Comparison of ENCODE assay signal across 8 cellular contexts in genomic region chr5:52988335-52989024, GRCh38. TPM values are rescaled to one million over a fixed set of nuclear protein-coding genes. Genes with fewer than 3 reads are reported as not detected.
DNase-seq lines count a peak whose midpoint lies in the region; ATAC-seq, FAIRE-seq and TF ChIP-seq lines count a peak whose summit lies in the region.

No MANE protein-coding gene starts in this region.

- H2BK15ac ChIP-seq in H9 (ENCODE audit: low read depth, low read length), result no peak overlapping the region

- H3K56ac ChIP-seq in H9 (ENCODE audit: insufficient read length, low read depth, low read length), result no peak overlapping the region

- no peaks in the 10 kb centered on the region for H3K36me3 Mint-ChIP-seq in H9 (ENCODE audit: insufficient read depth in 1 of 3, low read depth in 3 of 3)
- peaks cover 13% of the 10 kb centered on the region for H3K36me3 Mint-ChIP-seq in activated T-helper 1 cell treated with anti-CD3 and anti-CD28 coated beads, Interleukin-12 subunit alpha, Interleukin-12 subunit beta, Interleukin-2, Interleukin-4 antibody, amounts not matched to agents 30 ng/mL and 10 ng/mL and 1 ng/mL, durations not matched to agents 14 hours and 24 hours and 36 hours (ENCODE audit: low read depth)

- POLR2A ChIA-PET in A549 (lab: Yijun Ruan, JAX), result interaction anchor here (0.6 to 4.4 kb wide), 8 partner anchors 11 to 189 kb away, joined by 3 to 25 read pairs (median 4); no protein-coding TSS in a partner anchor

- TF ChIP-seq EP300 in A549 (IDR thresholded peaks at IDR 0.05), result no peak

- H3K36me3 ChIP-seq in right atrium auricular region, result no peaks in the 10 kb centered on the region

- DNase-seq in A549 (ENCODE audit: low read depth in 1 of 2, low spot score in 1 of 2) (peak in 1 of 2 experiments; percentile 10), H9 (no peak), right atrium auricular region (ENCODE audit: low spot score) (no peak), GM19240 (ENCODE audit: insufficient read length, low spot score) (no peak)
- DNase-seq in activated T-helper 1 cell treated with anti-CD3 and anti-CD28 coated beads, Interleukin-12 subunit alpha, Interleukin-12 subunit beta, Interleukin-2, Interleukin-4 antibody, amounts not matched to agents 30 ng/mL and 10 ng/mL and 1 ng/mL, durations not matched to agents 14 hours and 24 hours and 36 hours (ENCODE audit: low spot score), result no peak
- no peak for DNase-seq in NK-92 treated with Interleukin-12 subunit alpha and Interleukin-12 subunit beta, amount 100 ng/mL, for 24 hours (lab: John Stamatoyannopoulos, UW)

- H3T11ph ChIP-seq in H9 (ENCODE audit: low read length), result no peak overlapping the region

- no peaks in the 10 kb centered on the region for H4K20me1 ChIP-seq in H9 (ENCODE audit: control insufficient read depth, insufficient read depth, insufficient read length)

- no peaks in the 10 kb centered on the region for H3K79me1 ChIP-seq in H9 (ENCODE audit: insufficient read depth, low read depth, low read length, poor library complexity, severe bottlenecking)

- no peak overlapping the region for H2BK12ac ChIP-seq in H9 (ENCODE audit: insufficient read length, low read depth, low read length)

- no peak overlapping the region for H3K18ac ChIP-seq in H9 (ENCODE audit: insufficient read length, low read depth, low read length)

- no peak overlapping the region for H3K14ac ChIP-seq in H9 (ENCODE audit: insufficient read depth, low read length)

- peaks cover 6 to 20% of the 10 kb centered on the region in 2 experiments for H3K4me1 Mint-ChIP-seq in H9
- H3K4me1 Mint-ChIP-seq in activated T-helper 1 cell treated with anti-CD3 and anti-CD28 coated beads, Interleukin-12 subunit alpha, Interleukin-12 subunit beta, Interleukin-2, Interleukin-4 antibody, amounts not matched to agents 30 ng/mL and 10 ng/mL and 1 ng/mL, durations not matched to agents 14 hours and 24 hours and 36 hours (ENCODE audit: low read depth), result peaks cover 42% of the 10 kb centered on the region

- no peaks in the 10 kb centered on the region for H3K79me2 ChIP-seq in H9 (ENCODE audit: insufficient read depth, low read length)

- no peak overlapping the region for H2AFZ ChIP-seq in H9 (ENCODE audit: low read length)

- no peak for TF ChIP-seq POLR2A in A549 (IDR thresholded peaks at IDR 0.05; ENCODE audit: low read length)

- peaks cover 14% of the 10 kb centered on the region for H3K23me2 ChIP-seq in H9 (ENCODE audit: insufficient read length, low read depth, low read length, poor library complexity, severe bottlenecking)

- no peaks in the 10 kb centered on the region for H3K9me3 ChIP-seq in A549
- no peaks in the 10 kb centered on the region for H3K9me3 ChIP-seq in H9 (ENCODE audit: control insufficient read depth, low read depth, low read length)
- H3K9me3 ChIP-seq in right atrium auricular region, result no peaks in the 10 kb centered on the region

- H3K9me3 Mint-ChIP-seq in H9, result no peaks in the 10 kb centered on the region; a peak in 1 of 5 replicates
- no peaks in the 10 kb centered on the region for H3K9me3 Mint-ChIP-seq in activated T-helper 1 cell treated with anti-CD3 and anti-CD28 coated beads, Interleukin-12 subunit alpha, Interleukin-12 subunit beta, Interleukin-2, Interleukin-4 antibody, amounts not matched to agents 30 ng/mL and 10 ng/mL and 1 ng/mL, durations not matched to agents 14 hours and 24 hours and 36 hours

- TF ChIP-seq RAD21 in A549 (conservative IDR thresholded peaks at IDR 0.05 in 1 of 2, IDR thresholded peaks at IDR 0.05 in 1 of 2), result no peak

- H3K27ac Mint-ChIP-seq in H9, result no peak overlapping the region
- peak overlapping the region; percentile 82 for H3K27ac Mint-ChIP-seq in activated T-helper 1 cell treated with anti-CD3 and anti-CD28 coated beads, Interleukin-12 subunit alpha, Interleukin-12 subunit beta, Interleukin-2, Interleukin-4 antibody, amounts not matched to agents 30 ng/mL and 10 ng/mL and 1 ng/mL, durations not matched to agents 14 hours and 24 hours and 36 hours

- no peak overlapping the region for H3K9ac ChIP-seq in H9 (ENCODE audit: extremely low read depth, insufficient read length, low read length)

- H3K27me3 ChIP-seq in H9 (ENCODE audit: insufficient read depth, low read length) (no peaks in the 10 kb centered on the region; the same call in 1 of the 2 replicates), right atrium auricular region (no peaks in the 10 kb centered on the region)

- H2BK20ac ChIP-seq in H9 (ENCODE audit: low read depth, low read length, poor library complexity, severe bottlenecking), result no peak overlapping the region

- WGBS in A549 (ENCODE audit: missing lambda C conversion rate), result 12% methylated on average over 7 of the region's 16 CpGs
- WGBS in H9 (ENCODE audit: extremely low coverage, insufficient read length, low lambda C conversion rate), result no CpG with 5 or more reads among the region's 16 CpGs

- 0 out of 6 replicates have a peak, but pooled peaks of 1 of the 2 experiments have one; percentile 1 for ATAC-seq in A549
- no peak for ATAC-seq in GM21737 (IDR thresholded peaks at IDR 0.05; ENCODE audit: unreplicated experiment)

- H3K4me1 ChIP-seq in A549 (peaks cover 29% of the 10 kb centered on the region), H9 (ENCODE audit: insufficient read depth, low read length) (no peaks in the 10 kb centered on the region), right atrium auricular region (peaks cover 2 to 14% of the 10 kb centered on the region in 2 donors)

- no peak overlapping the region for H3K4ac ChIP-seq in H9 (ENCODE audit: low read depth, low read length)

- no peak overlapping the region for H2BK5ac ChIP-seq in H9 (ENCODE audit: insufficient read length, low read length)

- H3K4me3 ChIP-seq in A549, result peak overlapping the region; percentile 75
- peak overlapping the region; percentile 54 to 62 for H3K4me3 ChIP-seq in right atrium auricular region
- H3K4me3 ChIP-seq in skin epidermis, result peak overlapping the region; percentile 55 to 73 (median 62)

- H3K27ac ChIP-seq in A549 (peak overlapping the region; percentile 82 to 94), H9 (ENCODE audit: insufficient read length, low read depth, low read length) (no peak overlapping the region), right atrium auricular region (peak overlapping the region; percentile 33 to 50), skin epidermis (peak overlapping the region in 19 of 21 experiments; percentile 30 to 83 (median 70))

- no peak for FAIRE-seq in A549 (lab: Jason Lieb, UNC)

- no peak overlapping the region for H4K8ac ChIP-seq in H9 (replicated peaks; ENCODE audit: insufficient read length, low read depth, low read length)

- H4K91ac ChIP-seq in H9 (ENCODE audit: insufficient read length, low read depth, low read length), result no peak overlapping the region

- H2AK5ac ChIP-seq in H9 (ENCODE audit: insufficient read length, low read length), result no peak overlapping the region

- TF ChIP-seq CTCF in A549 (IDR thresholded peaks at IDR 0.05) (no peak), H9 (conservative IDR thresholded peaks at IDR 0.05) (no peak), right atrium auricular region (IDR thresholded peaks at IDR 0.05) (no peak)

- peak overlapping the region; percentile 76 to 85 for H3K4me3 Mint-ChIP-seq in H9
- peak overlapping the region; percentile 85 for H3K4me3 Mint-ChIP-seq in activated T-helper 1 cell treated with anti-CD3 and anti-CD28 coated beads, Interleukin-12 subunit alpha, Interleukin-12 subunit beta, Interleukin-2, Interleukin-4 antibody, amounts not matched to agents 30 ng/mL and 10 ng/mL and 1 ng/mL, durations not matched to agents 14 hours and 24 hours and 36 hours

- H4K5ac ChIP-seq in H9 (ENCODE audit: insufficient read length, low read depth, low read length), result no peak overlapping the region

- intact Hi-C loops in activated T-helper 1 cell treated with anti-CD3 and anti-CD28 coated beads, Interleukin-12 subunit alpha, Interleukin-12 subunit beta, Interleukin-2, Interleukin-4 antibody, amounts not matched to agents 30 ng/mL and 10 ng/mL and 1 ng/mL, durations not matched to agents 14 hours and 24 hours and 36 hours (cut with micrococcal nuclease), result loop anchor here (1.0 to 5.0 kb wide), 6 partner anchors 11 to 186 kb away; no protein-coding TSS in a partner anchor

- H3K27me3 Mint-ChIP-seq in H9 (ENCODE audit: low read depth), result peaks cover 22% of the 10 kb centered on the region
- peaks cover 2% of the 10 kb centered on the region for H3K27me3 Mint-ChIP-seq in activated T-helper 1 cell treated with anti-CD3 and anti-CD28 coated beads, Interleukin-12 subunit alpha, Interleukin-12 subunit beta, Interleukin-2, Interleukin-4 antibody, amounts not matched to agents 30 ng/mL and 10 ng/mL and 1 ng/mL, durations not matched to agents 14 hours and 24 hours and 36 hours (ENCODE audit: insufficient read depth)

- H3K4me2 ChIP-seq in A549 (peak overlapping the region; percentile 81), H9 (ENCODE audit: insufficient read depth, insufficient read length, low read length) (peak overlapping the region; percentile 82)

- H3K23ac ChIP-seq in H9 (ENCODE audit: insufficient read length, low read depth, low read length), result no peak overlapping the region

- H2BK120ac ChIP-seq in H9 (ENCODE audit: low read depth, low read length, poor library complexity, severe bottlenecking), result no peak overlapping the region

- CTCF ChIA-PET in A549 (lab: Yijun Ruan, JAX), result interaction anchor here (0.8 to 5.3 kb wide), 7 partner anchors 10 to 107 kb away, joined by 3 to 61 read pairs (median 6); no protein-coding TSS in a partner anchor

TF ChIP-seq in A549, 52 proteins besides CTCF, POLR2A, EP300 and RAD21 (continues in another document):
- TF ChIP-seq, protein P1, sequence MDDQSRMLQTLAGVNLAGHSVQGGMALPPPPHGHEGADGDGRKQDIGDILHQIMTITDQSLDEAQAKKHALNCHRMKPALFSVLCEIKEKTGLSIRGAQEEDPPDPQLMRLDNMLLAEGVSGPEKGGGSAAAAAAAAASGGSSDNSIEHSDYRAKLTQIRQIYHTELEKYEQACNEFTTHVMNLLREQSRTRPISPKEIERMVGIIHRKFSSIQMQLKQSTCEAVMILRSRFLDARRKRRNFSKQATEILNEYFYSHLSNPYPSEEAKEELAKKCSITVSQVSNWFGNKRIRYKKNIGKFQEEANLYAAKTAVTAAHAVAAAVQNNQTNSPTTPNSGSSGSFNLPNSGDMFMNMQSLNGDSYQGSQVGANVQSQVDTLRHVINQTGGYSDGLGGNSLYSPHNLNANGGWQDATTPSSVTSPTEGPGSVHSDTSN (IDR thresholded peaks at IDR 0.05), result no peak

RNA-seq across cellular contexts. Expression of gene ITGA2, which starts 0.7 kb away (rescaled TPM):
- polyA plus RNA-seq in A549 (2011; rRNA removed), result 28.0 and 29.7 TPM in 2 replicates
- polyA plus RNA-seq in A549 (2012; cell fraction: cytosol; rRNA removed), result 1.7 and 2.2 TPM in 2 replicates
- 2.7 and 3.4 TPM in 2 replicates for polyA plus RNA-seq in A549 (2012; cell fraction: nucleus; rRNA removed)
- 8.5 to 9.7 TPM (median 9.3 TPM) in 3 replicates for polyA plus RNA-seq in A549 (2017; fragmentation: RNase III; extraction: RNeasy Plus Mini Kit Qiagen cat#74134 plus additional on column Dnase treatment)
- 32.7 and 33.9 TPM in 2 replicates for polyA minus RNA-seq in A549 (2011; rRNA and poly(A)+ RNA removed)
- total RNA-seq in H9 (2021), result 3.0 and 3.2 TPM in 2 replicates
- total RNA-seq in activated T-helper 1 cell treated with anti-CD3 and anti-CD28 coated beads, Interleukin-12 subunit alpha, Interleukin-12 subunit beta, Interleukin-2, Interleukin-4 antibody, amounts not matched to agents 30 ng/mL and 10 ng/mL and 1 ng/mL, durations not matched to agents 14 hours and 24 hours and 36 hours, result 3.1 and 3.2 TPM in 2 replicates
- 1 to 10 TPM; 1.5 to 2.3 TPM for total RNA-seq in right atrium auricular region
